16 cellular contexts compared by ENCODE assay signal in genomic region chr3:171436380-171436779, GRCh38. TPM values are rescaled to one million over a fixed set of nuclear protein-coding genes. Genes with fewer than 3 reads are reported as not detected.
DNase-seq lines count a peak whose midpoint lies in the region; ATAC-seq, FAIRE-seq and TF ChIP-seq lines count a peak whose summit lies in the region.
"Had no signal": no experiment of that assay in that cellular context is flagged by ENCODE, and none has a peak within 500 bp of the region (broad histone marks: within the 10 kb centered on the region; RNA-seq: fewer than 3 reads in every experiment).

No MANE protein-coding gene starts in this region.

- H3K4me3 ChIP-seq in CD4-positive, CD25-positive, alpha-beta regulatory T cell (ENCODE audit: low read depth, low read length): peak overlapping the region; percentile 20
- H3K4me3 ChIP-seq in endothelial cell of umbilical vein (replicated peaks in 1 of 3; ENCODE audit: insufficient read depth in 1 of 3, low read depth in 1 of 3, low read length in 3 of 3) (no peak overlapping the region), sigmoid colon (no peak overlapping the region), smooth muscle cell (no peak overlapping the region)
- H3K4me3 ChIP-seq in CD4-positive, alpha-beta memory T cell (ENCODE audit: low read length in 2 of 2): no peak overlapping the region

- no peaks in the 10 kb centered on the region for H4K20me1 ChIP-seq in endothelial cell of umbilical vein (replicated peaks; ENCODE audit: control insufficient read depth, extremely low read depth, insufficient read depth, low read length)
- H4K20me1 ChIP-seq in smooth muscle cell (ENCODE audit: low read depth): peaks cover 18% of the 10 kb centered on the region

- peak overlapping the region in 2 of 3 donors; percentile 22 to 57 for H3K27ac Mint-ChIP-seq in CD4-positive, CD25-positive, alpha-beta regulatory T cell
- H3K27ac Mint-ChIP-seq in activated T-helper 17 cell treated with anti-CD3 and anti-CD28 coated beads, Interleukin-2, amount 50 U/mL, for 72 hours: peak overlapping the region; percentile 53
- H3K27ac Mint-ChIP-seq in CD4-positive, alpha-beta memory T cell: peak overlapping the region in 2 of 7 donors; percentile 0 to 37

- dilution Hi-C loops in endothelial cell of umbilical vein (cut with MboI; ENCODE audit: extremely low pct_ligation_motif_present, low sequenced_read_pairs): no loop called here

- H3K4me3 Mint-ChIP-seq in CD4-positive, CD25-positive, alpha-beta regulatory T cell: peak overlapping the region in 2 of 4 donors; percentile 11 to 39
- peak overlapping the region; percentile 2 for H3K4me3 Mint-ChIP-seq in activated T-helper 17 cell treated with anti-CD3 and anti-CD28 coated beads, Interleukin-2, amount 50 U/mL, for 72 hours
- no peak overlapping the region for H3K4me3 Mint-ChIP-seq in CD4-positive, alpha-beta memory T cell

- intact Hi-C loops in endothelial cell of umbilical vein (cut with micrococcal nuclease) (no loop called here), sigmoid colon (cut with DNase I) (no loop called here)
- intact Hi-C loops in CD4-positive, alpha-beta memory T cell (cut with micrococcal nuclease): no loop called here

- H3K27me3 ChIP-seq in CD4-positive, CD25-positive, alpha-beta regulatory T cell (ENCODE audit: control insufficient read depth, insufficient read depth, low read length): no peaks in the 10 kb centered on the region
- no peaks in the 10 kb centered on the region for H3K27me3 ChIP-seq in endothelial cell of umbilical vein (ENCODE audit: control insufficient read depth in 2 of 2, insufficient read depth in 2 of 2, low read length in 2 of 2)
- no peaks in the 10 kb centered on the region for H3K27me3 ChIP-seq in sigmoid colon
- no peaks in the 10 kb centered on the region for H3K27me3 ChIP-seq in smooth muscle cell (ENCODE audit: low read depth)
- no peaks in the 10 kb centered on the region for H3K27me3 ChIP-seq in CD4-positive, alpha-beta memory T cell (ENCODE audit: insufficient read depth, low read length)
- H3K27me3 ChIP-seq: BE2C had no signal

- H3K9me3 Mint-ChIP-seq in CD4-positive, CD25-positive, alpha-beta regulatory T cell: peaks cover 0 to 3% (median 0%) of the 10 kb centered on the region in 7 donors
- H3K9me3 Mint-ChIP-seq in activated T-helper 17 cell treated with anti-CD3 and anti-CD28 coated beads, Interleukin-2, amount 50 U/mL, for 72 hours: no peaks in the 10 kb centered on the region
- peaks cover 0 to 1% (median 0%) of the 10 kb centered on the region in 8 donors for H3K9me3 Mint-ChIP-seq in CD4-positive, alpha-beta memory T cell

- H3K9ac ChIP-seq in endothelial cell of umbilical vein (replicated peaks; ENCODE audit: extremely low read depth, insufficient read depth, low read length) (peak overlapping the region; percentile 14), smooth muscle cell (ENCODE audit: low read depth) (no peak overlapping the region)

- POLR2A ChIA-PET in endothelial cell of umbilical vein (lab: Charles Lee): no interaction called here
- POLR2A ChIA-PET in CD4-positive, alpha-beta memory T cell (lab: Charles Lee; ENCODE audit: partially characterized antibody): no interaction called here

- H3K27me3 Mint-ChIP-seq in CD4-positive, CD25-positive, alpha-beta regulatory T cell: no peaks in the 10 kb centered on the region
- no peaks in the 10 kb centered on the region for H3K27me3 Mint-ChIP-seq in activated T-helper 17 cell treated with anti-CD3 and anti-CD28 coated beads, Interleukin-2, amount 50 U/mL, for 72 hours
- H3K27me3 Mint-ChIP-seq in CD4-positive, alpha-beta memory T cell: no peaks in the 10 kb centered on the region

- WGBS in sigmoid colon, 2 donors: 69 to 83% methylated on average over 3 of the region's 3 CpGs
- 74% methylated on average over 3 of the region's 3 CpGs for WGBS in smooth muscle cell (ENCODE audit: low lambda C conversion rate)

- H3K4me1 Mint-ChIP-seq in CD4-positive, CD25-positive, alpha-beta regulatory T cell: peaks cover 54 to 83% (median 70%) of the 10 kb centered on the region in 4 donors
- H3K4me1 Mint-ChIP-seq in activated T-helper 17 cell treated with anti-CD3 and anti-CD28 coated beads, Interleukin-2, amount 50 U/mL, for 72 hours: peaks cover 44% of the 10 kb centered on the region
- H3K4me1 Mint-ChIP-seq in CD4-positive, alpha-beta memory T cell: peaks cover 49 to 77% (median 64%) of the 10 kb centered on the region in 4 donors

- H3K27ac ChIP-seq in CD4-positive, CD25-positive, alpha-beta regulatory T cell (ENCODE audit: insufficient read depth, low read length, poor library complexity, severe bottlenecking): no peak overlapping the region
- peak overlapping the region; percentile 33 for H3K27ac ChIP-seq in endothelial cell of umbilical vein (ENCODE audit: insufficient read depth, low read depth, low read length)
- no peak overlapping the region for H3K27ac ChIP-seq in sigmoid colon
- H3K27ac ChIP-seq in smooth muscle cell (ENCODE audit: low read depth): no peak overlapping the region
- no peak overlapping the region for H3K27ac ChIP-seq in CD4-positive, alpha-beta memory T cell (ENCODE audit: low read depth, low read length)
- H3K27ac ChIP-seq: C4-2B had no signal

- TF ChIP-seq CTCF in endothelial cell of umbilical vein (IDR thresholded peaks at IDR 0.05; ENCODE audit: extremely low read depth in 1 of 2, insufficient read depth in 1 of 2, low read depth in 1 of 2, low read length in 2 of 2) (no peak), sigmoid colon (IDR thresholded peaks at IDR 0.05) (no peak), smooth muscle cell (IDR thresholded peaks at IDR 0.05; ENCODE audit: borderline replicate concordance, insufficient read depth, poor library complexity, severe bottlenecking) (no peak)

- no TSS peak for BruUV-seq in endothelial cell of umbilical vein (replicated peaks; lab: Mats Ljungman, UMichigan)

- peaks cover 49% of the 10 kb centered on the region for H3K79me2 ChIP-seq in endothelial cell of umbilical vein (ENCODE audit: control insufficient read depth, insufficient read depth, low read length)
- H3K79me2 ChIP-seq in smooth muscle cell (ENCODE audit: low read depth): peaks cover 58% of the 10 kb centered on the region

- H3K4me2 ChIP-seq in endothelial cell of umbilical vein (ENCODE audit: insufficient read depth, low read length) (peak overlapping the region; percentile 50), smooth muscle cell (no peak overlapping the region)

- H2AFZ ChIP-seq in endothelial cell of umbilical vein (ENCODE audit: low read depth, low read length) (no peak overlapping the region), smooth muscle cell (ENCODE audit: low read depth) (no peak overlapping the region)

- no peak for TF ChIP-seq POLR2A in H54 (IDR thresholded peaks at IDR 0.05; ENCODE audit: low read depth, low read length)
- TF ChIP-seq POLR2A in endothelial cell of umbilical vein (IDR thresholded peaks at IDR 0.05; ENCODE audit: low read depth, low read length): no peak
- TF ChIP-seq POLR2A in sigmoid colon (IDR thresholded peaks at IDR 0.05): no peak

- H3K36me3 ChIP-seq in CD4-positive, CD25-positive, alpha-beta regulatory T cell (ENCODE audit: control insufficient read depth, insufficient read depth, low read length): peaks cover 5% of the 10 kb centered on the region
- H3K36me3 ChIP-seq in endothelial cell of umbilical vein (ENCODE audit: control insufficient read depth in 2 of 2, extremely low read depth in 1 of 2, insufficient read depth in 2 of 2, low read length in 2 of 2) (peaks cover 0 to 2% of the 10 kb centered on the region in 2 experiments), sigmoid colon (no peaks in the 10 kb centered on the region), smooth muscle cell (ENCODE audit: low read depth) (no peaks in the 10 kb centered on the region)
- H3K36me3 ChIP-seq in CD4-positive, alpha-beta memory T cell (ENCODE audit: insufficient read depth, low read length): no peaks in the 10 kb centered on the region
- H3K36me3 ChIP-seq: BE2C had no signal

- no peak for ATAC-seq in CD4-positive, CD25-positive, alpha-beta regulatory T cell (ENCODE audit: low read depth in 2 of 2)
- peak; percentile 50 for ATAC-seq in activated T-helper 17 cell treated with anti-CD3 and anti-CD28 coated beads, Interleukin-2, amount 50 U/mL, for 72 hours (replicated peaks)
- ATAC-seq: HCT116, HepG2 had no signal

- no peaks in the 10 kb centered on the region for H3F3A ChIP-seq in smooth muscle cell (ENCODE audit: low read depth)

- TF ChIP-seq EP300 in sigmoid colon (IDR thresholded peaks at IDR 0.05): no peak

- H3K36me3 Mint-ChIP-seq in CD4-positive, CD25-positive, alpha-beta regulatory T cell: peaks cover 19% of the 10 kb centered on the region
- no peaks in the 10 kb centered on the region for H3K36me3 Mint-ChIP-seq in activated T-helper 17 cell treated with anti-CD3 and anti-CD28 coated beads, Interleukin-2, amount 50 U/mL, for 72 hours (ENCODE audit: low read depth)
- H3K36me3 Mint-ChIP-seq in CD4-positive, alpha-beta memory T cell: peaks cover 0 to 6% of the 10 kb centered on the region in 2 donors

- DNase-seq in CD4-positive, CD25-positive, alpha-beta regulatory T cell: no peak
- DNase-seq in H54 (ENCODE audit: insufficient read length, low spot score) (no peak), endothelial cell of umbilical vein (ENCODE audit: low read depth, low spot score) (peak; percentile 60), sigmoid colon (no peak), smooth muscle cell (lab: John Stamatoyannopoulos, UW; ENCODE audit: unreplicated experiment) (no peak)
- DNase-seq in activated effector memory CD4-positive, alpha-beta T cell treated with anti-CD3 and anti-CD28 coated beads, Interleukin-2, amount 50 U/mL, for 16 hours: no peak
- no peak for DNase-seq in CD4-positive, alpha-beta memory T cell
- DNase-seq: BE2C, DMS53, GF-D8 had no signal

- no peaks in the 10 kb centered on the region for H3K9me3 ChIP-seq in CD4-positive, CD25-positive, alpha-beta regulatory T cell (ENCODE audit: control insufficient read depth in 2 of 2, low read length in 2 of 2)
- H3K9me3 ChIP-seq in endothelial cell of umbilical vein (replicated peaks; ENCODE audit: control insufficient read depth, insufficient read depth, low read length): no peaks in the 10 kb centered on the region
- no peaks in the 10 kb centered on the region for H3K9me3 ChIP-seq in sigmoid colon
- H3K9me3 ChIP-seq in smooth muscle cell (replicated peaks; ENCODE audit: low read depth): no peaks in the 10 kb centered on the region
- H3K9me3 ChIP-seq in CD4-positive, alpha-beta memory T cell (ENCODE audit: control insufficient read depth in 1 of 2, low read length in 2 of 2): no peaks in the 10 kb centered on the region
- H3K9me3 ChIP-seq: BE2C had no signal

- H3K9me1 ChIP-seq in endothelial cell of umbilical vein (replicated peaks; ENCODE audit: control insufficient read depth, extremely low read depth, insufficient read depth, low read length): no peaks in the 10 kb centered on the region

- H3K4me1 ChIP-seq in CD4-positive, CD25-positive, alpha-beta regulatory T cell (ENCODE audit: control insufficient read depth, insufficient read depth, low read length, poor library complexity, severe bottlenecking): peaks cover 46% of the 10 kb centered on the region
- H3K4me1 ChIP-seq in endothelial cell of umbilical vein (ENCODE audit: control insufficient read depth, extremely low read depth, insufficient read depth, low read length) (peaks cover 27% of the 10 kb centered on the region), sigmoid colon (peaks cover 0 to 30% (median 19%) of the 10 kb centered on the region in 4 donors), smooth muscle cell (ENCODE audit: low read depth) (no peaks in the 10 kb centered on the region)
- H3K4me1 ChIP-seq in CD4-positive, alpha-beta memory T cell (ENCODE audit: insufficient read depth, low read length): peaks cover 58% of the 10 kb centered on the region

- FAIRE-seq in H54 (lab: Jason Lieb, UNC) (peak; percentile 61), endothelial cell of umbilical vein (lab: Jason Lieb, UNC) (peak; percentile 90)
- FAIRE-seq: A204.1, HepG2, HTR-8/SVneo had no signal

- CTCF ChIA-PET in endothelial cell of umbilical vein (lab: Charles Lee): interaction anchor here (1.1 to 2.4 kb wide), 9 partner anchors 8 to 475 kb away, joined by 3 to 10 read pairs (median 5); no protein-coding TSS in a partner anchor
- CTCF ChIA-PET in CD4-positive, alpha-beta memory T cell (lab: Charles Lee; ENCODE audit: partially characterized antibody): interaction anchor here (1.5 to 1.7 kb wide), 2 partner anchors 9 to 15 kb away, joined by 4 read pairs; no protein-coding TSS in a partner anchor

RNA-seq across cellular contexts. Expression of gene TNIK, which starts 23.8 kb away (rescaled TPM):
- 162 TPM for total RNA-seq in CD4-positive, CD25-positive, alpha-beta regulatory T cell
- polyA plus RNA-seq in CD4-positive, CD25-positive, alpha-beta regulatory T cell: 10 to 100 TPM; 14.7 to 26.7 (median 22.0) TPM
- total RNA-seq in activated T-helper 17 cell treated with anti-CD3 and anti-CD28 coated beads, Interleukin-2, amount 50 U/mL, for 72 hours: 10 to 100 TPM; 28.6 to 43.8 TPM
- total RNA-seq in endothelial cell of umbilical vein: 29.6 and 39.7 TPM in 2 replicates
- 8.4 and 10.9 TPM in 2 replicates for polyA plus RNA-seq in endothelial cell of umbilical vein
- 13.1 and 16.0 TPM in 2 replicates for polyA plus RNA-seq in endothelial cell of umbilical vein (2011; cell fraction: cytosol; rRNA removed)
- 47.2 and 66.5 TPM in 2 replicates for polyA plus RNA-seq in endothelial cell of umbilical vein (2011; cell fraction: nucleus; rRNA removed)
- 28.6 and 47.4 TPM in 2 replicates for polyA plus RNA-seq in endothelial cell of umbilical vein (2012)
- 47.3 and 56.8 TPM in 2 replicates for polyA minus RNA-seq in endothelial cell of umbilical vein
- 0.41 TPM for polyA minus RNA-seq in endothelial cell of umbilical vein (2011; cell fraction: cytosol; rRNA and poly(A)+ RNA removed)
- polyA minus RNA-seq in endothelial cell of umbilical vein (2011; cell fraction: nucleus; rRNA and poly(A)+ RNA removed): 96.8 and 159 TPM in 2 replicates
- 10 to 100 TPM in 3 of 4 donors, 1 to 10 TPM in 1; 9.2 to 21.3 (median 16.7) TPM for total RNA-seq in sigmoid colon
- polyA plus RNA-seq in sigmoid colon: 1 to 10 TPM; 5.4 to 9.2 (median 7.2) TPM
- total RNA-seq in smooth muscle cell: 12.5 and 20.0 TPM in 2 replicates
- polyA plus RNA-seq in smooth muscle cell: 10.1 and 10.4 TPM in 2 replicates
- total RNA-seq in CD4-positive, alpha-beta memory T cell: 10 to 100 TPM; 86.3 to 93.5 TPM
- 10 to 100 TPM; 14.6 to 29.8 TPM for polyA plus RNA-seq in CD4-positive, alpha-beta memory T cell
